ENCODE assay signal across 8 cellular contexts in genomic region chr3:136250862-136251460, GRCh38. TPM values are rescaled to one million over a fixed set of nuclear protein-coding genes. Genes with fewer than 3 reads are reported as not detected.
A peak's percentile ranks its signal among the peaks of the same experiment; 100 is the strongest.
DNase-seq lines count a peak whose midpoint lies in the region; ATAC-seq and TF ChIP-seq lines count a peak whose summit lies in the region.

No MANE protein-coding gene starts in this region.

- H3K79me2 ChIP-seq in HCT116 (ENCODE audit: insufficient read depth, low read length): peaks cover 35% of the 10 kb centered on the region

- H2AFZ ChIP-seq in HCT116 (ENCODE audit: low read depth, low read length, poor library complexity, severe bottlenecking): no peak overlapping the region

- H3K36me3 ChIP-seq in HCT116 (ENCODE audit: control insufficient read depth in 1 of 2, insufficient read depth in 2 of 2, low read length in 2 of 2) (0 out of 4 replicates have a peak, but pooled peaks cover 0 to 4% of the 10 kb centered on the region in 2 experiments), lower lobe of right lung (peaks cover 4% of the 10 kb centered on the region)
- H3K36me3 ChIP-seq in effector memory CD4-positive, alpha-beta T cell (ENCODE audit: control insufficient read depth, insufficient read depth, low read length): peaks cover 2% of the 10 kb centered on the region

- H3K4me3 Mint-ChIP-seq in stimulated activated memory B cell treated with anti-CD40 and anti-IgM and Interleukin-4, amounts not matched to agents 10 μg/mL and 1 μg/mL and 100 μg/mL, for 72 hours: peak overlapping the region; percentile 91

- TF ChIP-seq CTCF in HCT116 (IDR thresholded peaks at IDR 0.05 in 2 of 3, conservative IDR thresholded peaks at IDR 0.05 in 1 of 3; ENCODE audit: borderline replicate concordance in 1 of 3, insufficient read depth in 1 of 3, low read depth in 2 of 3, low read length in 2 of 3) (no peak), lower lobe of right lung (IDR thresholded peaks at IDR 0.05) (peak; percentile 32)

- H3K27me3 ChIP-seq in HCT116 (ENCODE audit: insufficient read depth, low read length): no peaks in the 10 kb centered on the region
- no peaks in the 10 kb centered on the region for H3K27me3 ChIP-seq in effector memory CD4-positive, alpha-beta T cell (replicated peaks; ENCODE audit: control insufficient read depth, insufficient read depth, low read length, poor library complexity, severe bottlenecking)
- no peaks in the 10 kb centered on the region for H3K27me3 ChIP-seq in lower lobe of right lung (ENCODE audit: low read depth)

- peak overlapping the region; percentile 99 for H3K27ac Mint-ChIP-seq in stimulated activated memory B cell treated with anti-CD40 and anti-IgM and Interleukin-4, amounts not matched to agents 10 μg/mL and 1 μg/mL and 100 μg/mL, for 72 hours

- ATAC-seq in HCT116: no peak
- ATAC-seq in lower lobe of right lung: peak; percentile 61 to 71
- peak; percentile 22 for ATAC-seq in stimulated activated memory B cell treated with anti-CD40 and anti-IgM and Interleukin-4, amounts not matched to agents 10 μg/mL and 1 μg/mL and 100 μg/mL, for 72 hours
- no peak for ATAC-seq in HG03135 (IDR thresholded peaks at IDR 0.05; ENCODE audit: unreplicated experiment)

- H3K27me3 Mint-ChIP-seq in stimulated activated memory B cell treated with anti-CD40 and anti-IgM and Interleukin-4, amounts not matched to agents 10 μg/mL and 1 μg/mL and 100 μg/mL, for 72 hours: no peaks in the 10 kb centered on the region

- H3K36me3 Mint-ChIP-seq in stimulated activated memory B cell treated with anti-CD40 and anti-IgM and Interleukin-4, amounts not matched to agents 10 μg/mL and 1 μg/mL and 100 μg/mL, for 72 hours: peaks cover 9% of the 10 kb centered on the region

- H3K27ac ChIP-seq in HCT116 (ENCODE audit: low read depth, low read length) (peak overlapping the region; percentile 70), lower lobe of right lung (peak overlapping the region; percentile 90)
- peak overlapping the region; percentile 73 for H3K27ac ChIP-seq in effector memory CD4-positive, alpha-beta T cell (ENCODE audit: insufficient read depth, low read length, poor library complexity, severe bottlenecking)

- peak overlapping the region; percentile 71 to 73 for H3K4me3 ChIP-seq in HCT116 (replicated peaks in 1 of 2; ENCODE audit: low read depth in 1 of 2, low read length in 2 of 2)
- H3K4me3 ChIP-seq in effector memory CD4-positive, alpha-beta T cell (ENCODE audit: insufficient read depth, low read depth, low read length, poor library complexity, severe bottlenecking): peak overlapping the region; percentile 69
- peak overlapping the region; percentile 71 for H3K4me3 ChIP-seq in lower lobe of right lung

- H3K4me2 ChIP-seq in HCT116 (ENCODE audit: low read length): peak overlapping the region; percentile 90

- H3K4me1 ChIP-seq in HCT116 (ENCODE audit: control insufficient read depth in 1 of 2, insufficient read depth in 2 of 2, low read length in 2 of 2): peaks cover 18 to 23% of the 10 kb centered on the region in 2 experiments
- H3K4me1 ChIP-seq in effector memory CD4-positive, alpha-beta T cell (ENCODE audit: control insufficient read depth, insufficient read depth, low read length, poor library complexity, severe bottlenecking): peaks cover 6% of the 10 kb centered on the region
- H3K4me1 ChIP-seq in lower lobe of right lung: peaks cover 18% of the 10 kb centered on the region

- no peaks in the 10 kb centered on the region for H3K9me2 ChIP-seq in HCT116 (ENCODE audit: insufficient read depth)

- H3K4me1 Mint-ChIP-seq in stimulated activated memory B cell treated with anti-CD40 and anti-IgM and Interleukin-4, amounts not matched to agents 10 μg/mL and 1 μg/mL and 100 μg/mL, for 72 hours: peaks cover 29% of the 10 kb centered on the region

- no peaks in the 10 kb centered on the region for H3K9me3 Mint-ChIP-seq in stimulated activated memory B cell treated with anti-CD40 and anti-IgM and Interleukin-4, amounts not matched to agents 10 μg/mL and 1 μg/mL and 100 μg/mL, for 72 hours

- H4K20me1 ChIP-seq in HCT116 (ENCODE audit: insufficient read depth): no peaks in the 10 kb centered on the region

- intact Hi-C loops in HCT116 (cut with micrococcal nuclease) (loop anchor here (1.0 to 5.0 kb wide), 2 partner anchors 55 to 109 kb away; partner anchors contain the start of gene MSL2), lower lobe of right lung (cut with DNase I) (no loop called here)

- BruUV-seq in HCT116 (replicated peaks; lab: Mats Ljungman, UMichigan): TSS peak; percentile 68

- TF ChIP-seq POLR2A in HCT116 (IDR thresholded peaks at IDR 0.05; ENCODE audit: borderline replicate concordance, extremely low read depth, insufficient read depth, insufficient read length): no peak

- RAD21 ChIA-PET in HCT116 (lab: Charles Lee; ENCODE audit: low non-redundant PET in 1 of 2, low total read pairs in 2 of 2, uncharacterized antibody in 2 of 2, unreplicated experiment in 2 of 2): no interaction called here

- POLR2A ChIA-PET in HCT116 (lab: Charles Lee): no interaction called here

- CTCF ChIA-PET in HCT116 (lab: Charles Lee): no interaction called here

- H3K9ac ChIP-seq in HCT116 (ENCODE audit: low read length): peak overlapping the region; percentile 70

- TF ChIP-seq RAD21 in HCT116 (IDR thresholded peaks at IDR 0.05; ENCODE audit: low read depth): no peak

- peak; percentile 65 for DNase-seq in DMS153 (lab: John Stamatoyannopoulos, UW)
- DNase-seq in HCT116 (ENCODE audit: low read depth, low spot score): no peak
- peak; percentile 63 to 93 for DNase-seq in NCI-H2081 (lab: John Stamatoyannopoulos, UW)
- DNase-seq in activated CD4-positive, alpha-beta T cell treated with anti-CD3 and anti-CD28 coated beads for 48 hours: peak; percentile 25
- DNase-seq in effector memory CD4-positive, alpha-beta T cell: no peak
- DNase-seq in lower lobe of right lung: peak; percentile 72

- H3K9me3 ChIP-seq in HCT116 (ENCODE audit: control insufficient read depth in 1 of 2, insufficient read depth in 1 of 2, low read depth in 1 of 2, low read length in 2 of 2) (no peaks in the 10 kb centered on the region), lower lobe of right lung (no peaks in the 10 kb centered on the region)
- no peaks in the 10 kb centered on the region for H3K9me3 ChIP-seq in effector memory CD4-positive, alpha-beta T cell (ENCODE audit: control insufficient read depth, low read length)

TF ChIP-seq in HCT116, 20 proteins besides CTCF, POLR2A, EP300 and RAD21:
- TF ChIP-seq, protein P1, sequence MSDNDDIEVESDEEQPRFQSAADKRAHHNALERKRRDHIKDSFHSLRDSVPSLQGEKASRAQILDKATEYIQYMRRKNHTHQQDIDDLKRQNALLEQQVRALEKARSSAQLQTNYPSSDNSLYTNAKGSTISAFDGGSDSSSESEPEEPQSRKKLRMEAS (IDR thresholded peaks at IDR 0.05): no peak
- TF ChIP-seq, protein P2, sequence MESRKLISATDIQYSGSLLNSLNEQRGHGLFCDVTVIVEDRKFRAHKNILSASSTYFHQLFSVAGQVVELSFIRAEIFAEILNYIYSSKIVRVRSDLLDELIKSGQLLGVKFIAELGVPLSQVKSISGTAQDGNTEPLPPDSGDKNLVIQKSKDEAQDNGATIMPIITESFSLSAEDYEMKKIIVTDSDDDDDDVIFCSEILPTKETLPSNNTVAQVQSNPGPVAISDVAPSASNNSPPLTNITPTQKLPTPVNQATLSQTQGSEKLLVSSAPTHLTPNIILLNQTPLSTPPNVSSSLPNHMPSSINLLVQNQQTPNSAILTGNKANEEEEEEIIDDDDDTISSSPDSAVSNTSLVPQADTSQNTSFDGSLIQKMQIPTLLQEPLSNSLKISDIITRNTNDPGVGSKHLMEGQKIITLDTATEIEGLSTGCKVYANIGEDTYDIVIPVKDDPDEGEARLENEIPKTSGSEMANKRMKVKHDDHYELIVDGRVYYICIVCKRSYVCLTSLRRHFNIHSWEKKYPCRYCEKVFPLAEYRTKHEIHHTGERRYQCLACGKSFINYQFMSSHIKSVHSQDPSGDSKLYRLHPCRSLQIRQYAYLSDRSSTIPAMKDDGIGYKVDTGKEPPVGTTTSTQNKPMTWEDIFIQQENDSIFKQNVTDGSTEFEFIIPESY (IDR thresholded peaks at IDR 0.05; ENCODE audit: extremely low read depth, insufficient replicate concordance, low read length): no peak
- TF ChIP-seq EZH2 (IDR thresholded peaks at IDR 0.05): no peak

RNA-seq across cellular contexts. Expression of gene PCCB, which starts 0.8 kb away (rescaled TPM):
- total RNA-seq in HCT116 (2021; ENCODE audit: unreplicated experiment) (48.9 TPM), lower lobe of right lung (28.8 TPM)
- 61.1 and 61.9 TPM in 2 replicates for polyA plus RNA-seq in HCT116 (2012)

RNA-seq across cellular contexts. Expression of gene MSL2, which starts 54.8 kb away (rescaled TPM):
- total RNA-seq in HCT116 (2021; ENCODE audit: unreplicated experiment) (34.8 TPM), lower lobe of right lung (36.9 TPM)
- 12.6 and 16.9 TPM in 2 replicates for polyA plus RNA-seq in HCT116 (2012)

Comparison
In these comparisons a context has a peak if more than half of its experiments do, and no peak if none do; other contexts are left out.
1. DNase-seq: peak in DMS153 (single experiment), NCI-H2081 (2 of 2), activated CD4-positive, alpha-beta T cell treated with anti-CD3 and anti-CD28 coated beads for 48 hours (single experiment) and lower lobe of right lung (single experiment); none in HCT116 (single experiment) and effector memory CD4-positive, alpha-beta T cell (0 of 3).
2. ATAC-seq: peak in lower lobe of right lung (2 of 2) and stimulated activated memory B cell treated with anti-CD40 and anti-IgM and Interleukin-4, amounts not matched to agents 10 μg/mL and 1 μg/mL and 100 μg/mL, for 72 hours (single experiment); none in HCT116 (single experiment) and HG03135 (single experiment).
3. Peak in every context shown above with its lines, with median percentiles within 50 percentile points of each other: H3K27ac ChIP-seq and H3K4me3 ChIP-seq.